20 cellular contexts compared by ENCODE assay signal in genomic region chr12:101027200-101027599, GRCh38.
A peak's percentile ranks its signal among the peaks of the same experiment; 100 is the strongest.
DNase-seq lines count a peak whose midpoint lies in the region; ATAC-seq and TF ChIP-seq lines count a peak whose summit lies in the region.
"Had no signal": no experiment of that assay in that cellular context is flagged by ENCODE, and none has a peak within 500 bp of the region (broad histone marks: within the 10 kb centered on the region; RNA-seq: fewer than 3 reads in every experiment).

No MANE protein-coding gene starts in this region.

- no peak overlapping the region for H3K27ac ChIP-seq in WERI-Rb-1

- no peak for ATAC-seq in activated CD4-positive, CD25-positive, alpha-beta regulatory T cell treated with anti-CD3 and anti-CD28 coated beads, Interleukin-2, amount 50 U/mL, for 24 hours
- no peak for ATAC-seq in left ventricle myocardium superior
- ATAC-seq: HCT116, Panc1, T-cell had no signal

- H3K27me3 ChIP-seq in WERI-Rb-1 (ENCODE audit: insufficient read depth, low read depth, severe bottlenecking): no peaks in the 10 kb centered on the region

- TF ChIP-seq CTCF in WERI-Rb-1 (IDR thresholded peaks at IDR 0.05; ENCODE audit: low read depth, low read length) (no peak), nephron progenitor cell (IDR thresholded peaks at IDR 0.05) (no peak)

- peaks cover 9% of the 10 kb centered on the region for H3K4me1 Mint-ChIP-seq in nephron progenitor cell
- H3K4me1 Mint-ChIP-seq: CD4-positive, CD25-positive, alpha-beta regulatory T cell; T-cell had no signal

- H3K9me3 ChIP-seq in WERI-Rb-1 (ENCODE audit: severe bottlenecking): no peaks in the 10 kb centered on the region
- H3K9me3 ChIP-seq: SK-N-SH had no signal

- H3K9me3 Mint-ChIP-seq in nephron progenitor cell: peaks cover 41% of the 10 kb centered on the region

- peak; percentile 57 for DNase-seq in ELF-1 (ENCODE audit: low read depth, low spot score)
- DNase-seq in NCI-H510A (lab: John Stamatoyannopoulos, UW): peak; percentile 37
- DNase-seq in WERI-Rb-1: peak; percentile 75
- DNase-seq in nephron progenitor cell: peak; percentile 37
- no peak for DNase-seq in HCEC 1CT
- no peak for DNase-seq in left ventricle myocardium superior
- DNase-seq: ACHN; AML-193; CD4-positive, CD25-positive, alpha-beta regulatory T cell; DMS79 treated with DMSO at 0.1 percent for 48 hours; MV-4-11; NCI-H1417; NCI-H187 treated with DMSO at 0.1 percent for 48 hours; NCI-H226; NCI-H774; SK-N-SH; T-cell had no signal

- peaks cover 6% of the 10 kb centered on the region for H3K36me3 Mint-ChIP-seq in nephron progenitor cell (ENCODE audit: low read depth)
- H3K36me3 Mint-ChIP-seq: CD4-positive, CD25-positive, alpha-beta regulatory T cell; T-cell had no signal

- intact Hi-C loops in left ventricle myocardium superior (cut with micrococcal nuclease): no loop called here

- H3K4me3 Mint-ChIP-seq in nephron progenitor cell: no peak overlapping the region
- H3K4me3 Mint-ChIP-seq: CD4-positive, CD25-positive, alpha-beta regulatory T cell; T-cell had no signal

- no peak overlapping the region for H3K27ac Mint-ChIP-seq in nephron progenitor cell
- H3K27ac Mint-ChIP-seq: CD4-positive, CD25-positive, alpha-beta regulatory T cell; T-cell had no signal

- no peak overlapping the region for H3K4me3 ChIP-seq in WERI-Rb-1 (ENCODE audit: low read depth, low read length)

- no peaks in the 10 kb centered on the region for H3K36me3 ChIP-seq in WERI-Rb-1

- H3K27me3 Mint-ChIP-seq in nephron progenitor cell (ENCODE audit: low read depth, poor library complexity): no peaks in the 10 kb centered on the region
- H3K27me3 Mint-ChIP-seq: T-cell had no signal

Comparison
In these comparisons a context has a peak if more than half of its experiments do, and no peak if none do; other contexts are left out.
1. DNase-seq: peak in ELF-1 (single experiment), NCI-H510A (single experiment), WERI-Rb-1 (single experiment) and nephron progenitor cell (single experiment); none in HCEC 1CT (single experiment) and left ventricle myocardium superior (single experiment).